Comparison of ENCODE assay signal across 1 cellular context in the genomic region with DNA sequence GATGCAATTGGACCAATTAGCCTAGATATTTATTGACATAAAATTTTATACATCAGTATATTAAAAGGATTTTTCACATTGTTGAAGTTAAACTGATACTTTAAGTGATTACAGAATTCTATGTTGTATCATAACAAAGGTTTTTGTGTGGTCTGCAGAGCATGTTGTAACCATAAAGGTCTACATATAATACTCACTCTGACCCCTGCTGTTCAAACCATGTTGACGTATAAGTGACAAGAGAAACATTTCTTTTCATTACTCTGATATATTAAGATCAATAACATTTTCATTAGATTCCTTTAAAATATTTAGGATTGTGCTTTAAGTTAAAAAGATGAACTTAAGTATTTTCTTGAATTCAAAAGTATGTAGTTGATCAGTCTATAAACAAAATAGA.
TF ChIP-seq lines count a peak whose summit lies in the region.

No MANE protein-coding gene starts in this region.

TF ChIP-seq in HepG2, 621 proteins besides CTCF, POLR2A, EP300 and RAD21 (continued from another document):
- no peak for TF ChIP-seq TBL1XR1 (IDR thresholded peaks at IDR 0.05; ENCODE audit: borderline replicate concordance, low read length, partially characterized antibody)
- TF ChIP-seq FOXA1 (IDR thresholded peaks at IDR 0.05), result no peak
- TF ChIP-seq FOXA1 (CRISPR knock-in tag; IDR thresholded peaks at IDR 0.05), result peak; percentile 61
- TF ChIP-seq FOXA3 (CRISPR knock-in tag; IDR thresholded peaks at IDR 0.05), result peak; percentile 63
- no peak for TF ChIP-seq DMTF1 (CRISPR knock-in tag; IDR thresholded peaks at IDR 0.05)
- no peak for TF ChIP-seq ZIK1 (CRISPR knock-in tag; IDR thresholded peaks at IDR 0.05; ENCODE audit: borderline replicate concordance, low read depth)
- TF ChIP-seq, protein P1, sequence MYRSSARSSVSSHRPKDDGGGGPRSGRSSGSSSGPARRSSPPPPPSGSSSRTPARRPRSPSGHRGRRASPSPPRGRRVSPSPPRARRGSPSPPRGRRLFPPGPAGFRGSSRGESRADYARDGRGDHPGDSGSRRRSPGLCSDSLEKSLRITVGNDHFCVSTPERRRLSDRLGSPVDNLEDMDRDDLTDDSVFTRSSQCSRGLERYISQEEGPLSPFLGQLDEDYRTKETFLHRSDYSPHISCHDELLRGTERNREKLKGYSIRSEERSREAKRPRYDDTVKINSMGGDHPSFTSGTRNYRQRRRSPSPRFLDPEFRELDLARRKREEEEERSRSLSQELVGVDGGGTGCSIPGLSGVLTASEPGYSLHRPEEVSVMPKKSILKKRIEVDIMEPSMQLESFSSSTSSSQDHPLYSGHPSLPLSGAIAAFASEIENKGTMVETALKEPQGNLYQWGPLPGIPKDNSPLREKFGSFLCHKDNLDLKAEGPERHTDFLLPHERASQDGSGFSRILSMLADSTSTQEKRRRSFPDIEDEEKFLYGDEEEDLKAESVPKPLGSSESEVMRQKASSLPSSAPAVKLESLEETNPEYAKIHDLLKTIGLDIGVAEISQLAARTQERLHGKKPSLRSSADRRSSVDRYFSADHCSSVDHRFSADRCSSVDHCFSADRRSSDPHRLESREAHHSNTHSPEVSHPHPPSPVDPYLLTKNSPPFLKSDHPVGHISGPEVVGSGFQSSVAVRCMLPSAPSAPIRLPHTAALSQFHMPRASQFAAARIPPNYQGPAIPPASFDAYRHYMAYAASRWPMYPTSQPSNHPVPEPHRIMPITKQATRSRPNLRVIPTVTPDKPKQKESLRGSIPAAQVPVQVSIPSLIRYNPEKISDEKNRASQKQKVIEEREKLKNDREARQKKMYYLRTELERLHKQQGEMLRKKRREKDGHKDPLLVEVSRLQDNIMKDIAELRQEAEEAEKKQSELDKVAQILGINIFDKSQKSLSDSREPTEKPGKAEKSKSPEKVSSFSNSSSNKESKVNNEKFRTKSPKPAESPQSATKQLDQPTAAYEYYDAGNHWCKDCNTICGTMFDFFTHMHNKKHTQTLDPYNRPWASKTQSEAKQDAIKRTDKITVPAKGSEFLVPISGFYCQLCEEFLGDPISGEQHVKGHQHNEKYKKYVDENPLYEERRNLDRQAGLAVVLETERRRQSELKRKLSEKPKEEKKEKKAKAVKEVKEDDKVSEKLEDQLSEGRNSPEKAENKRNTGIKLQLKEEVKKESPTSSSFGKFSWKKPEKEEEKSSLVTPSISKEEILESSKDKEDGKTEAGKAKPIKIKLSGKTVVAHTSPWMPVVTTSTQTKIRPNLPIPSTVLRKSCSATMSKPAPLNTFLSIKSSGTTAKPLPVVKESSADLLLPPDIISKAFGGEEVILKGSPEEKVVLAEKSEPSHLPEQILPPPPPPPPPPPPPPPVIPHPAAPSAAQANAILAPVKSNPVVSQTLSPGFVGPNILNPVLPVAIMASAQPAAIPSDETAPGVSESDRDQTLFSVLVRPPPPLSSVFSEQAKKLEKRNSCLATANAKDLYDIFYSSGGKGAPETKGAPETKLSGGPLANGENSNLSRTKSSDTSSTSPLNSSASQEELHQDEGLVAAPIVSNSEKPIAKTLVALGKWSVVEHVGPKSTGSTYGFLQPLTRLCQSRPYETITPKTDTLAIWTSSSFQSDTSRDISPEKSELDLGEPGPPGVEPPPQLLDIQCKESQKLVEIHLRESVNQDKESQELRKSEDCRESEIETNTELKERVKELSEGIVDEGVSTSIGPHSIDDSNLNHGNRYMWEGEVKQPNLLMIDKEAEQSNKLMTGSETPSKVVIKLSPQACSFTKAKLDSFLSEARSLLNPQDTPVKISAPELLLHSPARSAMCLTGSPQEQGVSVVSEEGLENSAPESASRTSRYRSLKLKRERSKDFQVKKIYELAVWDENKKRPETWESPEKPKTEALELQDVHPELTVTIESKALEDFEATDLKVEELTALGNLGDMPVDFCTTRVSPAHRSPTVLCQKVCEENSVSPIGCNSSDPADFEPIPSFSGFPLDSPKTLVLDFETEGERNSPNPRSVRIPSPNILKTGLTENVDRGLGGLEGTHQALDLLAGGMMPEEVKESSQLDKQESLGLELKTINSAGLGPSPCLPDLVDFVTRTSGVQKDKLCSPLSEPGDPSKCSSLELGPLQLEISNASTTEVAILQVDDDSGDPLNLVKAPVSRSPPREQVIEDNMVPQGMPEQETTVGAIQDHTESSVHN (CRISPR knock-in tag; IDR thresholded peaks at IDR 0.05), result no peak
- no peak for TF ChIP-seq JUN (CRISPR knock-in tag; IDR thresholded peaks at IDR 0.05)
- no peak for TF ChIP-seq ZBTB2 (CRISPR knock-in tag; IDR thresholded peaks at IDR 0.05; ENCODE audit: low read depth)
- TF ChIP-seq AHDC1 (CRISPR knock-in tag; IDR thresholded peaks at IDR 0.05; ENCODE audit: borderline replicate concordance), result no peak
- TF ChIP-seq KDM5B (CRISPR knock-in tag; IDR thresholded peaks at IDR 0.05; ENCODE audit: borderline replicate concordance), result no peak
- TF ChIP-seq SMAD1 (CRISPR knock-in tag; IDR thresholded peaks at IDR 0.05; ENCODE audit: borderline replicate concordance, low read depth), result no peak
- TF ChIP-seq NR1H2 (CRISPR knock-in tag; IDR thresholded peaks at IDR 0.05; ENCODE audit: borderline replicate concordance, low read depth), result no peak
- TF ChIP-seq ZNF34 (CRISPR knock-in tag; IDR thresholded peaks at IDR 0.05; ENCODE audit: borderline replicate concordance), result no peak
- no peak for TF ChIP-seq SATB2 (CRISPR knock-in tag; IDR thresholded peaks at IDR 0.05)
- TF ChIP-seq STAG1 (CRISPR knock-in tag; IDR thresholded peaks at IDR 0.05), result peak; percentile 65
- TF ChIP-seq ARID3A (IDR thresholded peaks at IDR 0.05; ENCODE audit: low read depth, low read length), result peak; percentile 74
- TF ChIP-seq GATA4 (IDR thresholded peaks at IDR 0.05; ENCODE audit: borderline replicate concordance, low read depth), result no peak
- TF ChIP-seq, protein P2, sequence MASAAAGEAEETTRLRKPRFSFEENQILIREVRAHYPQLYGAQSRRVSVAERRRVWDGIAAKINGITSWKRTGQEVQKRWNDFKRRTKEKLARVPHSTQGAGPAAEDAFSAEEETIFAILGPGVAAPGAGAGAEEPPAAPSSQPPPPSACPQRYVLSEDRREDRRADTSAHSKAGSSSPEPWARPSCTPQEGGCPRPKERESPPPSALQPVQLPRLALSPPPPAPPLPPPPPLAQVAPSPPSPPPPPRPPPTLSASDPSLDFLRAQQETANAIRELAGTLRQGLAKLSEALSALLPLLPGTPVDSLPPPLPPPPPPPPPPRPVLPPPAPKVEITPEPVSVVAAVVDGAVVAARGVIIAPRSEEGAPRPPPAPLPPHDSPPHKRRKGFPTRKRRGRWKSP (CRISPR knock-in tag; IDR thresholded peaks at IDR 0.05), result no peak
- no peak for TF ChIP-seq ZNF205 (CRISPR knock-in tag; IDR thresholded peaks at IDR 0.05)
- TF ChIP-seq HNF4G (IDR thresholded peaks at IDR 0.05; ENCODE audit: borderline replicate concordance, low read depth, low read length), result no peak
- no peak for TF ChIP-seq HNF4G (CRISPR knock-in tag; IDR thresholded peaks at IDR 0.05; ENCODE audit: borderline replicate concordance, low read depth)
- TF ChIP-seq KAT8 (CRISPR knock-in tag; IDR thresholded peaks at IDR 0.05), result no peak
- no peak for TF ChIP-seq ZNF224 (CRISPR knock-in tag; IDR thresholded peaks at IDR 0.05)
- no peak for TF ChIP-seq UBTF (CRISPR knock-in tag; IDR thresholded peaks at IDR 0.05)
- no peak for TF ChIP-seq ZNF576 (CRISPR knock-in tag; IDR thresholded peaks at IDR 0.05)
- TF ChIP-seq MIER2 (CRISPR knock-in tag; IDR thresholded peaks at IDR 0.05), result no peak
- TF ChIP-seq SMAD3 (CRISPR knock-in tag; IDR thresholded peaks at IDR 0.05), result no peak
- 0 out of 2 replicates have a peak, but pooled peaks have one; percentile 7 for TF ChIP-seq CEBPB (IDR thresholded peaks at IDR 0.05; ENCODE audit: borderline replicate concordance, low read depth, low read length)
- no peak for TF ChIP-seq ZC3H4 (CRISPR knock-in tag; IDR thresholded peaks at IDR 0.05; ENCODE audit: borderline replicate concordance)
- TF ChIP-seq SMC3 (IDR thresholded peaks at IDR 0.05; ENCODE audit: low read length), result peak; percentile 66
- TF ChIP-seq ZNF788 (CRISPR knock-in tag; IDR thresholded peaks at IDR 0.05; ENCODE audit: borderline replicate concordance), result no peak
TF ChIP-seq in HepG2: peak in this region for 6.
